Comparison of ENCODE assay signal across 9 cellular contexts in genomic region chr11:57424802-57425564, GRCh38. TPM values are rescaled to one million over a fixed set of nuclear protein-coding genes. Genes with fewer than 3 reads are reported as not detected.
DNase-seq lines count a peak whose midpoint lies in the region; ATAC-seq and TF ChIP-seq lines count a peak whose summit lies in the region.
"Had no signal": no experiment of that assay in that cellular context is flagged by ENCODE, and none has a peak within 500 bp of the region (broad histone marks: within the 10 kb centered on the region; RNA-seq: fewer than 3 reads in every experiment).

No MANE protein-coding gene starts in this region.

- DNase-seq in NCI-H510A treated with DMSO at 0.1 percent for 48 hours (lab: John Stamatoyannopoulos, UW), result peak; percentile 57
- peak; percentile 78 to 88 for DNase-seq in activated CD8-positive, alpha-beta memory T cell treated with anti-CD3 and anti-CD28 coated beads for 4 hours (ENCODE audit: low read depth in 2 of 2)
- DNase-seq in epithelial cell of esophagus (ENCODE audit: low read depth), result peak; percentile 84
- no peak for DNase-seq in neural crest cell (ENCODE audit: low read depth, low spot score)
- DNase-seq in stomach, result peak; percentile 56
- no peak for DNase-seq in epidermal melanocyte (ENCODE audit: insufficient read length, low spot score)

- no peaks in the 10 kb centered on the region for H3K27me3 ChIP-seq in stomach

- no peaks in the 10 kb centered on the region for H3K9me3 ChIP-seq in stomach

- peak; percentile 90 for ATAC-seq in GM18505 (IDR thresholded peaks at IDR 0.05; ENCODE audit: unreplicated experiment)
- peak; percentile 91 for ATAC-seq in HG02642 (IDR thresholded peaks at IDR 0.05; ENCODE audit: poor library complexity, unreplicated experiment)

- peak overlapping the region; percentile 78 for H3K27ac Mint-ChIP-seq in neural crest cell (ENCODE audit: unreplicated experiment)

- peaks cover 36% of the 10 kb centered on the region for H3K4me1 Mint-ChIP-seq in neural crest cell

- peaks cover 8% of the 10 kb centered on the region for H3K36me3 Mint-ChIP-seq in neural crest cell (ENCODE audit: low read depth)

- TF ChIP-seq CTCF in epithelial cell of esophagus (IDR thresholded peaks at IDR 0.05; ENCODE audit: insufficient read depth, low read depth, low read length, missing control alignments) (no peak), neural crest cell (conservative IDR thresholded peaks at IDR 0.05) (no peak), stomach (IDR thresholded peaks at IDR 0.05) (no peak)

- peak overlapping the region; percentile 34 for H3K4me3 Mint-ChIP-seq in neural crest cell

- intact Hi-C loops in stomach (cut with DNase I; ENCODE audit: low total_unique reads), result no loop called here

- H3K9me3 Mint-ChIP-seq in neural crest cell, result no peaks in the 10 kb centered on the region

- no peak overlapping the region for H3K4me3 ChIP-seq in epithelial cell of esophagus (ENCODE audit: low read length)
- H3K4me3 ChIP-seq in stomach, result peak overlapping the region; percentile 13 to 59 (median 50)

- TF ChIP-seq POLR2A in GM18505 (IDR thresholded peaks at IDR 0.05; ENCODE audit: borderline replicate concordance, extremely low read depth, insufficient read depth, insufficient read length) (peak; percentile 59), stomach (IDR thresholded peaks at IDR 0.05) (no peak)

- H3K27me3 Mint-ChIP-seq in neural crest cell (ENCODE audit: low read depth), result peaks cover 16% of the 10 kb centered on the region

- 44 to 64% (median 56%) methylated on average over 15 of the region's 15 CpGs for WGBS in stomach, 5 donors

- H3K36me3 ChIP-seq in stomach, result peaks cover 12 to 33% (median 24%) of the 10 kb centered on the region in 4 donors

- H3K4me1 ChIP-seq in stomach, result peaks cover 47 to 71% (median 52%) of the 10 kb centered on the region in 4 donors

- TF ChIP-seq EP300 in stomach (IDR thresholded peaks at IDR 0.05), result no peak

- H3K27ac ChIP-seq in stomach, result peak overlapping the region; percentile 84 to 95 (median 92)

RNA-seq across cellular contexts. Expression of gene SLC43A3, which starts 1.9 kb away (rescaled TPM):
- total RNA-seq in neural crest cell (52.9 and 53.7 TPM in 2 replicates), stomach (10 to 100 TPM in 3 of 5 donors, 1 to 10 TPM in 2; 1.2 to 81.7 (median 10.5) TPM)
- 10 to 100 TPM; 10.2 to 22.8 (median 15.0) TPM for polyA plus RNA-seq in stomach

RNA-seq across cellular contexts. Expression of gene PRG2, which starts 34.5 kb away (rescaled TPM):
- 0.23 TPM in 1 of 2 replicates, not detected in the other for total RNA-seq in neural crest cell
- under 1 TPM in 1 of 5 donors, not detected in 4; 0.73 TPM for total RNA-seq in stomach
- under 1 TPM in 1 of 3 donors, not detected in 2; 0.25 TPM for polyA plus RNA-seq in stomach
- polyA plus RNA-seq: urinary bladder had no signal

RNA-seq across cellular contexts. Expression of gene RTN4RL2, which starts 35.3 kb away (rescaled TPM):
- total RNA-seq in neural crest cell (2.4 and 3.4 TPM in 2 replicates), stomach (1 to 10 TPM in 2 of 5 donors, not detected in 3; 3.9 to 8.1 TPM)
- under 1 TPM; 0.75 to 0.78 (median 0.76) TPM for polyA plus RNA-seq in stomach

RNA-seq across cellular contexts. Expression of gene PRG3, which starts 44.0 kb away (rescaled TPM):
- total RNA-seq in neural crest cell (not detected in 2 replicates), stomach (not detected)
- not detected for polyA plus RNA-seq in stomach
- total RNA-seq: urinary bladder had no signal
- polyA plus RNA-seq: urinary bladder had no signal

Comparison
In these comparisons a context has a peak if more than half of its experiments do, and no peak if none do; other contexts are left out.
1. DNase-seq: peak in NCI-H510A treated with DMSO at 0.1 percent for 48 hours (single experiment), activated CD8-positive, alpha-beta memory T cell treated with anti-CD3 and anti-CD28 coated beads for 4 hours (2 of 2), epithelial cell of esophagus (single experiment) and stomach (single experiment); none in neural crest cell (single experiment) and epidermal melanocyte (single experiment).